ENCODE assay signal across 8 cellular contexts in genomic region chr2:127423476-127423840, GRCh38. TPM values are rescaled to one million over a fixed set of nuclear protein-coding genes. Genes with fewer than 3 reads are reported as not detected.
DNase-seq lines count a peak whose midpoint lies in the region; ATAC-seq and TF ChIP-seq lines count a peak whose summit lies in the region.

No MANE protein-coding gene starts in this region.

- H3K4me1 ChIP-seq in ES-I3 (ENCODE audit: insufficient read depth, low read length): no peaks in the 10 kb centered on the region

- no peak overlapping the region for H3K27ac Mint-ChIP-seq in chondrocyte (ENCODE audit: unreplicated experiment)
- H3K27ac Mint-ChIP-seq in neural crest cell (ENCODE audit: unreplicated experiment): no peak overlapping the region

- in situ Hi-C loops in KBM-7 (cut with MboI; ENCODE audit: low pct_unique_long_range_greater_than_20kb, low sequenced_read_pairs): no loop called here

- no peaks in the 10 kb centered on the region for H3K9me3 ChIP-seq in ES-I3 (ENCODE audit: control insufficient read depth, insufficient read depth, low read length)

- no peaks in the 10 kb centered on the region for H3K36me3 ChIP-seq in ES-I3 (ENCODE audit: insufficient read depth, low read length)

- H3K4me3 Mint-ChIP-seq in chondrocyte (ENCODE audit: unreplicated experiment) (peak overlapping the region; percentile 73), neural crest cell (peak overlapping the region; percentile 65)

- H3K9me3 Mint-ChIP-seq in chondrocyte (ENCODE audit: low read depth): no peaks in the 10 kb centered on the region
- no peaks in the 10 kb centered on the region for H3K9me3 Mint-ChIP-seq in neural crest cell

- no peaks in the 10 kb centered on the region for H3K27me3 Mint-ChIP-seq in chondrocyte (ENCODE audit: low read depth)
- peaks cover 60% of the 10 kb centered on the region for H3K27me3 Mint-ChIP-seq in neural crest cell (ENCODE audit: low read depth)

- no peaks in the 10 kb centered on the region for H3K36me3 Mint-ChIP-seq in chondrocyte (ENCODE audit: low read depth)
- no peaks in the 10 kb centered on the region for H3K36me3 Mint-ChIP-seq in neural crest cell (ENCODE audit: low read depth)

- DNase-seq in NCI-H1930 (lab: John Stamatoyannopoulos, UW): peak; percentile 27 to 34
- no peak for DNase-seq in chondrocyte (ENCODE audit: low spot score)
- no peak for DNase-seq in neural crest cell (ENCODE audit: low read depth, low spot score)
- DNase-seq in activated gamma-delta T cell treated with Interleukin-2 at 50 U/mL for 16 hours: no peak
- no peak for DNase-seq in KBM-7
- no peak for DNase-seq in activated CD8-positive, alpha-beta memory T cell treated with anti-CD3 and anti-CD28 coated beads, Interleukin-2, amount 50 U/mL, for 48 hours

- TF ChIP-seq CTCF in chondrocyte (IDR thresholded peaks at IDR 0.05) (no peak), neural crest cell (conservative IDR thresholded peaks at IDR 0.05) (no peak)

- H3K4me1 Mint-ChIP-seq in chondrocyte (ENCODE audit: low read depth) (peaks cover 20% of the 10 kb centered on the region), neural crest cell (peaks cover 12% of the 10 kb centered on the region)

- H3K9ac ChIP-seq in ES-I3 (ENCODE audit: low read depth, low read length): peak overlapping the region; percentile 71

- ATAC-seq in HG02938 (IDR thresholded peaks at IDR 0.05; ENCODE audit: unreplicated experiment): no peak

RNA-seq across cellular contexts. Expression of gene PROC, which starts 5.2 kb away (rescaled TPM):
- 2.6 to 5.3 TPM (median 2.7 TPM) in 3 replicates for total RNA-seq in chondrocyte
- not detected in 2 replicates for total RNA-seq in neural crest cell

RNA-seq across cellular contexts. Expression of gene MAP3K2, which starts 35.7 kb away (rescaled TPM):
- total RNA-seq in chondrocyte: 77.3 to 88.1 TPM (median 79.5 TPM) in 3 replicates
- total RNA-seq in neural crest cell: 31.5 and 35.1 TPM in 2 replicates

Comparison
In these comparisons a context has a peak if more than half of its experiments do, and no peak if none do; other contexts are left out.
1. DNase-seq: peak in NCI-H1930 (2 of 2); none in chondrocyte (single experiment), neural crest cell (single experiment), activated gamma-delta T cell treated with Interleukin-2 at 50 U/mL for 16 hours (single experiment), KBM-7 (single experiment) and activated CD8-positive, alpha-beta memory T cell treated with anti-CD3 and anti-CD28 coated beads, Interleukin-2, amount 50 U/mL, for 48 hours (single experiment).